In the genomic region with DNA sequence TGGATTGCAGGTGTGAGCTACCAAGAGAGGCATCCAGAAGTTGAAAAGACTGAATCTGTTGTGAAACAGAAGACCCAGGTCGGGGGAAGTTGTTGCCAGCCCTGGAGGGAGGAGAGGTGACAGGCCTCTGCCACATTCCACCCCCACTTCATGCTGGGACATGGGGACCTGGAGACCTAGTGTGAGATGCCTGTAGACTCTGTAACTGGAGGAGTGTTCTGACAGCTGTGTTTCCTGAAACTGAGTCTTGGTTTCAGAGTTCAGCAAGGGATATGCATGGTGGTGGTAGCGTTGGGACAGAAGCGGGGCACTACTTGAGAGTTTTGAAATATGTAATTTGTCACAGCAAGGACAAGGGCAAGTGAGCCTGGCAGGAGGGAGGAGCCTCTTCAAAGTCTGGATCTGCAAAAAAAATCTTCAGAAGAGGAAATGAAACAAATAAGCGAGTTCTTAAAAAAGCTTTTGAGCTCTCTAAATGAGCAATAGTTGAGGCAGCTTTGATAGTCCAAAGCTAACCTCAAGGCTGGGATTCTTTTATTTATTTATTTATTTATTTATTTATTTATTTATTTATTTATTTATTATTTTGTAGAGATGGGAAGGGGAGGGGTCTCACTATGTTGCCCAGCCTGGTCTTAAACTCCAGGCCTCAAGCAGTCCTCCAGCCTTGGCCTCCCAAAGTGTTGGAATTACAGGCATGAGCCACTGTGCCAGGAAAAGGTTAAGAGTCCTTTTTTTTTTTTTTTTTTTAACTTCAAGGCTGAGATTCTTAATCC, we compare ENCODE assay signal across 1 cellular context.
A peak's percentile ranks its signal among the peaks of the same experiment; 100 is the strongest.
TF ChIP-seq lines count a peak whose summit lies in the region.

No MANE protein-coding gene starts in this region.

TF ChIP-seq in HEK293, 187 proteins besides CTCF, POLR2A, EP300 and RAD21 (continued from another document):
- TF ChIP-seq, protein P1, sequence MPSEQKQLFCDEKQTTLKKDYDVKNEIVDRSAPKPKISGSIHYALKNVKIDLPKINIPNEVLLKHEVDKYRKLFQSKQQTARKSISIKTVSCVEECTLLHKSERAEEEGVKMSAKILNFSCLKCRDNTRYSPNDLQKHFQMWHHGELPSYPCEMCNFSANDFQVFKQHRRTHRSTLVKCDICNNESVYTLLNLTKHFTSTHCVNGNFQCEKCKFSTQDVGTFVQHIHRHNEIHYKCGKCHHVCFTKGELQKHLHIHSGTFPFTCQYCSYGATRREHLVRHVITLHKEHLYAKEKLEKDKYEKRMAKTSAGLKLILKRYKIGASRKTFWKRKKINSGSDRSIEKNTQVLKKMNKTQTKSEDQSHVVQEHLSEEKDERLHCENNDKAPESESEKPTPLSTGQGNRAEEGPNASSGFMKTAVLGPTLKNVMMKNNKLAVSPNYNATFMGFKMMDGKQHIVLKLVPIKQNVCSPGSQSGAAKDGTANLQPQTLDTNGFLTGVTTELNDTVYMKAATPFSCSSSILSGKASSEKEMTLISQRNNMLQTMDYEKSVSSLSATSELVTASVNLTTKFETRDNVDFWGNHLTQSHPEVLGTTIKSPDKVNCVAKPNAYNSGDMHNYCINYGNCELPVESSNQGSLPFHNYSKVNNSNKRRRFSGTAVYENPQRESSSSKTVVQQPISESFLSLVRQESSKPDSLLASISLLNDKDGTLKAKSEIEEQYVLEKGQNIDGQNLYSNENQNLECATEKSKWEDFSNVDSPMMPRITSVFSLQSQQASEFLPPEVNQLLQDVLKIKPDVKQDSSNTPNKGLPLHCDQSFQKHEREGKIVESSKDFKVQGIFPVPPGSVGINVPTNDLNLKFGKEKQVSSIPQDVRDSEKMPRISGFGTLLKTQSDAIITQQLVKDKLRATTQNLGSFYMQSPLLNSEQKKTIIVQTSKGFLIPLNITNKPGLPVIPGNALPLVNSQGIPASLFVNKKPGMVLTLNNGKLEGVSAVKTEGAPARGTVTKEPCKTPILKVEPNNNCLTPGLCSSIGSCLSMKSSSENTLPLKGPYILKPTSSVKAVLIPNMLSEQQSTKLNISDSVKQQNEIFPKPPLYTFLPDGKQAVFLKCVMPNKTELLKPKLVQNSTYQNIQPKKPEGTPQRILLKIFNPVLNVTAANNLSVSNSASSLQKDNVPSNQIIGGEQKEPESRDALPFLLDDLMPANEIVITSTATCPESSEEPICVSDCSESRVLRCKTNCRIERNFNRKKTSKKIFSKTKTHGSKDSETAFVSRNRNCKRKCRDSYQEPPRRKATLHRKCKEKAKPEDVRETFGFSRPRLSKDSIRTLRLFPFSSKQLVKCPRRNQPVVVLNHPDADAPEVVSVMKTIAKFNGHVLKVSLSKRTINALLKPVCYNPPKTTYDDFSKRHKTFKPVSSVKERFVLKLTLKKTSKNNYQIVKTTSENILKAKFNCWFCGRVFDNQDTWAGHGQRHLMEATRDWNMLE (tag by site-specific recombination; conservative IDR thresholded peaks at IDR 0.05; ENCODE audit: low read depth), result peak; percentile 34; the same call in 1 of the 2 replicates
- TF ChIP-seq KLF16 (tag by site-specific recombination; IDR thresholded peaks at IDR 0.05) (no peak), ZNF10 (tag by site-specific recombination; IDR thresholded peaks at IDR 0.05) (no peak), ZNF571 (tag by site-specific recombination; IDR thresholded peaks at IDR 0.05) (no peak), ZNF585B (tag by site-specific recombination; IDR thresholded peaks at IDR 0.05) (no peak), OSR2 (tag by site-specific recombination; IDR thresholded peaks at IDR 0.05) (no peak), ZNF2 (tag by site-specific recombination; IDR thresholded peaks at IDR 0.05) (no peak)
- TF ChIP-seq, protein P2, sequence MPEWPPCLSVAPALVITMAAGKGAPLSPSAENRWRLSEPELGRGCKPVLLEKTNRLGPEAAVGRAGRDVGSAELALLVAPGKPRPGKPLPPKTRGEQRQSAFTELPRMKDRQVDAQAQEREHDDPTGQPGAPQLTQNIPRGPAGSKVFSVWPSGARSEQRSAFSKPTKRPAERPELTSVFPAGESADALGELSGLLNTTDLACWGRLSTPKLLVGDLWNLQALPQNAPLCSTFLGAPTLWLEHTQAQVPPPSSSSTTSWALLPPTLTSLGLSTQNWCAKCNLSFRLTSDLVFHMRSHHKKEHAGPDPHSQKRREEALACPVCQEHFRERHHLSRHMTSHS (tag by site-specific recombination; IDR thresholded peaks at IDR 0.05), result no peak
- TF ChIP-seq, protein P3, sequence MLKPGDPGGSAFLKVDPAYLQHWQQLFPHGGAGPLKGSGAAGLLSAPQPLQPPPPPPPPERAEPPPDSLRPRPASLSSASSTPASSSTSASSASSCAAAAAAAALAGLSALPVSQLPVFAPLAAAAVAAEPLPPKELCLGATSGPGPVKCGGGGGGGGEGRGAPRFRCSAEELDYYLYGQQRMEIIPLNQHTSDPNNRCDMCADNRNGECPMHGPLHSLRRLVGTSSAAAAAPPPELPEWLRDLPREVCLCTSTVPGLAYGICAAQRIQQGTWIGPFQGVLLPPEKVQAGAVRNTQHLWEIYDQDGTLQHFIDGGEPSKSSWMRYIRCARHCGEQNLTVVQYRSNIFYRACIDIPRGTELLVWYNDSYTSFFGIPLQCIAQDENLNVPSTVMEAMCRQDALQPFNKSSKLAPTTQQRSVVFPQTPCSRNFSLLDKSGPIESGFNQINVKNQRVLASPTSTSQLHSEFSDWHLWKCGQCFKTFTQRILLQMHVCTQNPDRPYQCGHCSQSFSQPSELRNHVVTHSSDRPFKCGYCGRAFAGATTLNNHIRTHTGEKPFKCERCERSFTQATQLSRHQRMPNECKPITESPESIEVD (tag by site-specific recombination; IDR thresholded peaks at IDR 0.05), result no peak
- TF ChIP-seq, protein P4, sequence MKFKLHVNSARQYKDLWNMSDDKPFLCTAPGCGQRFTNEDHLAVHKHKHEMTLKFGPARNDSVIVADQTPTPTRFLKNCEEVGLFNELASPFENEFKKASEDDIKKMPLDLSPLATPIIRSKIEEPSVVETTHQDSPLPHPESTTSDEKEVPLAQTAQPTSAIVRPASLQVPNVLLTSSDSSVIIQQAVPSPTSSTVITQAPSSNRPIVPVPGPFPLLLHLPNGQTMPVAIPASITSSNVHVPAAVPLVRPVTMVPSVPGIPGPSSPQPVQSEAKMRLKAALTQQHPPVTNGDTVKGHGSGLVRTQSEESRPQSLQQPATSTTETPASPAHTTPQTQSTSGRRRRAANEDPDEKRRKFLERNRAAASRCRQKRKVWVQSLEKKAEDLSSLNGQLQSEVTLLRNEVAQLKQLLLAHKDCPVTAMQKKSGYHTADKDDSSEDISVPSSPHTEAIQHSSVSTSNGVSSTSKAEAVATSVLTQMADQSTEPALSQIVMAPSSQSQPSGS (tag by site-specific recombination; IDR thresholded peaks at IDR 0.05; ENCODE audit: low read depth), result no peak
